ENCODE assay signal across 25 cellular contexts in the genomic region with DNA sequence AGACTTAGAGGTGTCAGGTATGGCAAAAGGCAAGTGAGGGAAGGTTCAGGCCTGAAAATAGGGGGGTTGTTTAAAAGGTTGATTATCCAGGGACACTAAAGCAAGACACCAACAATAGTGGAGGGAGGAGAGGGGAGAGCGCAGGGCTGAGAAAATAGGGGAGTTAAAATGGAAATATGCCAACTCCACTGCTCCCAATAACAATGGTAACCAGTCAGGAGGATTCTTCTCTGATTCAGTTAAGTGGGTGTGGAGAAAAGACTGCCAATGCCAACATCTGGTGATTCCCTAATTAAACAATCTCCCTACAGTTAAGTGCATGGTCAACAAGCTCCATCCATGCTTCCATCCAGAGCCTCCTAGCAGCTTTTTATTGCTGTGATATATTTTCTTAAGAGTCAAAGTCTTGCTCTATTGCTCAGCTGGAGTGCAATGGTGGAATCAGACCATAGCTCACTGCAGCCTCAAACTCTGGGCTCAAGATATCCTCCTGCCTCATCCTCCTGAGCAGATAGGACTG.
DNase-seq lines count a peak whose midpoint lies in the region; ATAC-seq and TF ChIP-seq lines count a peak whose summit lies in the region.
"Had no signal": no experiment of that assay in that cellular context is flagged by ENCODE, and none has a peak within 500 bp of the region (broad histone marks: within the 10 kb centered on the region; RNA-seq: fewer than 3 reads in every experiment).

No MANE protein-coding gene starts in this region.

- no peaks in the 10 kb centered on the region for H3K9me3 Mint-ChIP-seq in effector memory CD8-positive, alpha-beta T cell
- H3K9me3 Mint-ChIP-seq: activated B cell treated with CpG ODN at 0.5 μM for 24 hours had no signal

- H3K36me3 ChIP-seq in osteoblast (ENCODE audit: insufficient read depth, low read length) (no peaks in the 10 kb centered on the region), mammary epithelial cell (ENCODE audit: insufficient read depth, low read length) (no peaks in the 10 kb centered on the region)
- H3K36me3 ChIP-seq: HAP-1, stomach, thyroid gland, vagina had no signal

- no peak overlapping the region for H2AFZ ChIP-seq in osteoblast (ENCODE audit: low read length)
- no peak overlapping the region for H2AFZ ChIP-seq in mammary epithelial cell (ENCODE audit: low read depth, low read length)
- H2AFZ ChIP-seq: parathyroid adenoma had no signal

- dilution Hi-C loops in mammary epithelial cell (cut with HindIII; ENCODE audit: low sequenced_read_pairs), result no loop called here

- H3K27me3 ChIP-seq in osteoblast (ENCODE audit: insufficient read depth, low read length) (no peaks in the 10 kb centered on the region), mammary epithelial cell (ENCODE audit: insufficient read depth, low read length) (no peaks in the 10 kb centered on the region)
- H3K27me3 ChIP-seq: dorsolateral prefrontal cortex, stomach, thyroid gland, vagina had no signal

- CTCF ChIA-PET in mammary epithelial cell (lab: Charles Lee; ENCODE audit: low non-redundant PET), result interaction anchor here (0.6 kb wide), 1 partner anchor 223 kb away, joined by 5 read pairs; no protein-coding TSS in a partner anchor

- H3K27me3 Mint-ChIP-seq in effector memory CD8-positive, alpha-beta T cell, result no peaks in the 10 kb centered on the region
- H3K27me3 Mint-ChIP-seq: activated B cell treated with CpG ODN at 0.5 μM for 24 hours; activated CD8-positive, alpha-beta memory T cell treated with anti-CD3 and anti-CD28 coated beads, Interleukin-2, amount 10 ng/mL, durations not matched to agents 7 days and 5 days had no signal

- no peaks in the 10 kb centered on the region for H3K9me3 ChIP-seq in osteoblast (ENCODE audit: low read depth, low read length)
- H3K9me3 ChIP-seq in mammary epithelial cell (replicated peaks; ENCODE audit: insufficient read depth, low read length), result no peaks in the 10 kb centered on the region
- H3K9me3 ChIP-seq: HAP-1, stomach, thyroid gland, vagina had no signal

- peaks cover 11 to 54% of the 10 kb centered on the region in 2 donors for H3K4me1 Mint-ChIP-seq in effector memory CD8-positive, alpha-beta T cell (ENCODE audit: low read depth in 2 of 2)
- H3K4me1 Mint-ChIP-seq: activated CD8-positive, alpha-beta memory T cell treated with anti-CD3 and anti-CD28 coated beads, Interleukin-2, amount 10 ng/mL, durations not matched to agents 7 days and 5 days had no signal

- 100% methylated on average over 1 of the region's 1 CpG for WGBS in mammary epithelial cell (ENCODE audit: low coverage, missing lambda C conversion rate)

- no peak overlapping the region for H3K9ac ChIP-seq in mammary epithelial cell (ENCODE audit: insufficient read depth, low read length)
- H3K9ac ChIP-seq: parathyroid adenoma had no signal

- H3K4me2 ChIP-seq in osteoblast (ENCODE audit: insufficient read depth, low read length) (no peak overlapping the region), mammary epithelial cell (ENCODE audit: insufficient read depth, low read depth, low read length) (no peak overlapping the region)
- H3K4me2 ChIP-seq: smooth muscle cell had no signal

- TF ChIP-seq CTCF in osteoblast (IDR thresholded peaks at IDR 0.05; ENCODE audit: extremely low read depth, low read depth, low read length), result no peak
- no peak for TF ChIP-seq CTCF in mammary epithelial cell (conservative IDR thresholded peaks at IDR 0.05 in 1 of 2, IDR thresholded peaks at IDR 0.05 in 1 of 2; ENCODE audit: extremely low read depth in 1 of 2, insufficient read depth in 1 of 2, low read depth in 1 of 2, low read length in 2 of 2)

- H3K4me1 ChIP-seq in osteoblast (ENCODE audit: insufficient read depth, low read length), result peaks cover 9% of the 10 kb centered on the region
- peaks cover 6% of the 10 kb centered on the region for H3K4me1 ChIP-seq in mammary epithelial cell (ENCODE audit: insufficient read depth, low read length)

- no peak for ATAC-seq in effector memory CD8-positive, alpha-beta T cell (replicated peaks)
- ATAC-seq in HG03442 (IDR thresholded peaks at IDR 0.05; ENCODE audit: unreplicated experiment) (no peak), HG02870 (IDR thresholded peaks at IDR 0.05; ENCODE audit: unreplicated experiment) (no peak)
- ATAC-seq: activated CD8-positive, alpha-beta memory T cell treated with anti-CD3 and anti-CD28 coated beads, Interleukin-2, amount 10 ng/mL, durations not matched to agents 7 days and 5 days had no signal

- peak overlapping the region; percentile 9 to 33 for H3K27ac Mint-ChIP-seq in effector memory CD8-positive, alpha-beta T cell
- H3K27ac Mint-ChIP-seq: activated B cell treated with CpG ODN at 0.5 μM for 24 hours; activated CD8-positive, alpha-beta memory T cell treated with anti-CD3 and anti-CD28 coated beads, Interleukin-2, amount 10 ng/mL, durations not matched to agents 7 days and 5 days had no signal

- DNase-seq in COR-L47 (lab: John Stamatoyannopoulos, UW), result peak; percentile 72
- peak; percentile 67 for DNase-seq in NCI-H1105 (lab: John Stamatoyannopoulos, UW)
- DNase-seq in NCI-H345 treated with DMSO at 0.1 percent for 48 hours (lab: John Stamatoyannopoulos, UW; ENCODE audit: unreplicated experiment), result peak; percentile 88
- no peak for DNase-seq in effector memory CD8-positive, alpha-beta T cell
- DNase-seq in osteoblast (ENCODE audit: insufficient read length, low spot score, missing footprints), result no peak
- no peak for DNase-seq in mammary epithelial cell
- DNase-seq: activated B cell treated with CpG ODN at 0.5 μM for 24 hours; activated CD8-positive, alpha-beta memory T cell treated with anti-CD3 and anti-CD28 coated beads, Interleukin-2, amount 10 ng/mL, durations not matched to agents 7 days and 5 days; activated T-cell treated with anti-CD3 and anti-CD28 coated beads, Interleukin-2, amount 50 U/mL, for 48 hours; DND-41; dorsolateral prefrontal cortex; islet precursor cell; KBM-7; NCI-H187; stimulated activated CD4-positive, alpha-beta T cell treated with anti-CD3 and anti-CD28 coated beads, Interleukin-1b, Interleukin-23, amount 100 ng/mL, for 48 hours; stimulated activated CD8-positive, alpha-beta memory T cell treated with anti-CD3 and anti-CD28 coated beads, Interleukin-4, amount 100 ng/mL, for 48 hours; stomach; T-helper 1 cell; thyroid gland had no signal

- no peak overlapping the region for H3K4me3 Mint-ChIP-seq in effector memory CD8-positive, alpha-beta T cell
- H3K4me3 Mint-ChIP-seq: activated B cell treated with CpG ODN at 0.5 μM for 24 hours; activated CD8-positive, alpha-beta memory T cell treated with anti-CD3 and anti-CD28 coated beads, Interleukin-2, amount 10 ng/mL, durations not matched to agents 7 days and 5 days had no signal

- intact Hi-C loops in mammary epithelial cell (cut with micrococcal nuclease), result no loop called here

- peaks cover 3% of the 10 kb centered on the region for H3K36me3 Mint-ChIP-seq in effector memory CD8-positive, alpha-beta T cell (ENCODE audit: insufficient read depth)
- H3K36me3 Mint-ChIP-seq: activated CD8-positive, alpha-beta memory T cell treated with anti-CD3 and anti-CD28 coated beads, Interleukin-2, amount 10 ng/mL, durations not matched to agents 7 days and 5 days had no signal

- H4K20me1 ChIP-seq in osteoblast (ENCODE audit: insufficient read depth, low read length) (peaks cover 51% of the 10 kb centered on the region), mammary epithelial cell (ENCODE audit: insufficient read depth, low read length) (no peaks in the 10 kb centered on the region)

- no peak overlapping the region for H3K27ac ChIP-seq in osteoblast (ENCODE audit: low read depth, low read length)
- no peak overlapping the region for H3K27ac ChIP-seq in mammary epithelial cell (ENCODE audit: insufficient read depth, low read depth, low read length)
- H3K27ac ChIP-seq: parathyroid adenoma, stomach, thyroid gland, vagina had no signal

- H3K4me3 ChIP-seq in osteoblast (ENCODE audit: insufficient read depth, low read length) (no peak overlapping the region), mammary epithelial cell (replicated peaks in 1 of 3; ENCODE audit: insufficient read depth in 1 of 3, low read depth in 2 of 3, low read length in 3 of 3) (no peak overlapping the region)
- H3K4me3 ChIP-seq: dorsolateral prefrontal cortex, HAP-1, smooth muscle cell, stomach, thyroid gland, vagina had no signal

- in situ Hi-C loops in mammary epithelial cell (cut with MboI; ENCODE audit: low sequenced_read_pairs in 2 of 2), result no loop called here

- BruUV-seq in mammary epithelial cell (replicated peaks; lab: Mats Ljungman, UMichigan), result no TSS peak

- H3K79me2 ChIP-seq in osteoblast (ENCODE audit: insufficient read depth, low read length) (peaks cover 15% of the 10 kb centered on the region), mammary epithelial cell (ENCODE audit: insufficient read depth, low read length) (peaks cover 16% of the 10 kb centered on the region)

Comparison
In these comparisons a context has a peak if more than half of its experiments do, and no peak if none do; other contexts are left out.
1. DNase-seq: peak in COR-L47 (single experiment), NCI-H1105 (single experiment) and NCI-H345 treated with DMSO at 0.1 percent for 48 hours (single experiment); none in effector memory CD8-positive, alpha-beta T cell (0 of 3), osteoblast (single experiment) and mammary epithelial cell (single experiment).